Comparison of ENCODE assay signal across 9 cellular contexts in genomic region chrX:150366951-150367545, GRCh38. TPM values are rescaled to one million over a fixed set of nuclear protein-coding genes. Genes with fewer than 3 reads are reported as not detected.
DNase-seq lines count a peak whose midpoint lies in the region; ATAC-seq and TF ChIP-seq lines count a peak whose summit lies in the region.
"Had no signal": no experiment of that assay in that cellular context is flagged by ENCODE, and none has a peak within 500 bp of the region (broad histone marks: within the 10 kb centered on the region; RNA-seq: fewer than 3 reads in every experiment).

No MANE protein-coding gene starts in this region.

- H3K27me3 Mint-ChIP-seq in Caco-2 (ENCODE audit: insufficient read depth, unreplicated experiment) = peaks cover 17% of the 10 kb centered on the region

- H3K4me3 Mint-ChIP-seq in Caco-2 (ENCODE audit: unreplicated experiment) = peak overlapping the region; percentile 42

- no peaks in the 10 kb centered on the region for H3K9me3 Mint-ChIP-seq in Caco-2 (ENCODE audit: unreplicated experiment)

- H3K36me3 ChIP-seq in Caco-2 (ENCODE audit: control insufficient read depth, insufficient read depth, low read length) = no peaks in the 10 kb centered on the region
- no peaks in the 10 kb centered on the region for H3K36me3 ChIP-seq in MG63

- H3K27me3 ChIP-seq in Caco-2 (replicated peaks; ENCODE audit: control insufficient read depth, insufficient read depth, low read length) (no peaks in the 10 kb centered on the region; the same call in none of the 2 replicates), MG63 (no peaks in the 10 kb centered on the region)

- no peaks in the 10 kb centered on the region for H3K9me3 ChIP-seq in Caco-2
- H3K9me3 ChIP-seq in MG63 = no peaks in the 10 kb centered on the region

- TF ChIP-seq CTCF in Caco-2 (IDR thresholded peaks at IDR 0.05; ENCODE audit: insufficient read depth in 1 of 2, low read depth in 1 of 2, low read length in 1 of 2, severe bottlenecking in 1 of 2, unreplicated experiment in 1 of 2) (no peak), fibroblast of mammary gland (conservative IDR thresholded peaks at IDR 0.05; ENCODE audit: control insufficient read depth, insufficient read depth, low read depth, low read length) (no peak)

- CTCF ChIA-PET in Caco-2 (lab: Charles Lee) = no interaction called here

- BruUV-seq in Caco-2 (replicated peaks; lab: Mats Ljungman, UMichigan) = no TSS peak

- H3K4me1 Mint-ChIP-seq in Caco-2 (ENCODE audit: low read depth, unreplicated experiment) = peaks cover 6% of the 10 kb centered on the region

- POLR2A ChIA-PET in Caco-2 (lab: Charles Lee) = no interaction called here

- intact Hi-C loops in Caco-2 (cut with micrococcal nuclease; ENCODE audit: unreplicated experiment) = no loop called here

- H3K36me3 Mint-ChIP-seq in Caco-2 (ENCODE audit: insufficient read depth, unreplicated experiment) = no peaks in the 10 kb centered on the region

- DNase-seq in Caco-2 = no peak
- DNase-seq in RPMI7951 (ENCODE audit: low read depth) = peak; percentile 66
- DNase-seq in fibroblast of mammary gland (ENCODE audit: low read depth) = peak; percentile 68
- DNase-seq in putamen (ENCODE audit: low spot score) = peak; percentile 22
- DNase-seq in MG63 = no peak
- DNase-seq in D341Med (ENCODE audit: low spot score) = no peak
- no peak for DNase-seq in LoVo (ENCODE audit: low spot score)
- DNase-seq: amniotic stem cell had no signal

- H3K4me1 ChIP-seq in Caco-2 = no peaks in the 10 kb centered on the region

- H3K4me3 ChIP-seq in Caco-2 (ENCODE audit: low read depth, low read length) (no peak overlapping the region), fibroblast of mammary gland (ENCODE audit: control insufficient read depth, low read depth, low read length) (peak overlapping the region; percentile 54), MG63 (no peak overlapping the region)

- no peak overlapping the region for H3K27ac Mint-ChIP-seq in Caco-2 (ENCODE audit: unreplicated experiment)

- no peak for ATAC-seq in HG03135 (IDR thresholded peaks at IDR 0.05; ENCODE audit: unreplicated experiment)

RNA-seq across cellular contexts. Expression of gene MAMLD1, which starts 3.9 kb away (rescaled TPM):
- not detected in 2 replicates for total RNA-seq in Caco-2 (2022)
- total RNA-seq in RPMI7951 (2014; rRNA removed; shearing (Covaris generic)) = 3.4 and 5.2 TPM in 2 replicates
- 0.43 TPM in 1 of 2 replicates, not detected in the other for total RNA-seq in MG63 (2014; rRNA removed; shearing (Covaris generic); ENCODE audit: low replicate concordance)

Comparison
In these comparisons a context has a peak if more than half of its experiments do, and no peak if none do; other contexts are left out.
1. DNase-seq: peak in RPMI7951 (single experiment), fibroblast of mammary gland (single experiment) and putamen (single experiment); none in Caco-2 (0 of 2), MG63 (single experiment), D341Med (single experiment) and LoVo (single experiment).